17 cellular contexts compared by ENCODE assay signal in the genomic region with DNA sequence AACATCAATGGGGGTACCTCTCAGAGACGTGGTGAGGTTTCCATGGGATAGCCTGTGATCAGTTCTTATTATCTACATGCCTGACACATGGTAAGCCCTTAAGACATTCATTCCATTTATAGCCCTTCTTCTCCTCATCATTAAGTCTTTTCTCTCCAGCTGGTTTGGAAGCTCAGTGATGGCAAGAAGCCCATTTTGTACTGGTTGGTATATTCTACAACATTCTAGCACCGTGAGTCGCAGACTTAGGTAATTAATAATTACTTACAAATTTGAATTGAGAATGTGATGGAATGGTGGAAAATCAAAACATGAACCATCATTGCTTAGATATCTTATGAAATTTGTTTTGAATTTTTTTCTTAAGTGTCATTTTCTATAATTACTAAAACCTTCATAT.
DNase-seq lines count a peak whose midpoint lies in the region; ATAC-seq, FAIRE-seq and TF ChIP-seq lines count a peak whose summit lies in the region.
"Had no signal": no experiment of that assay in that cellular context is flagged by ENCODE, and none has a peak within 500 bp of the region (broad histone marks: within the 10 kb centered on the region; RNA-seq: fewer than 3 reads in every experiment).

No MANE protein-coding gene starts in this region.

- TF ChIP-seq RAD21 in A549 (conservative IDR thresholded peaks at IDR 0.05 in 1 of 2, IDR thresholded peaks at IDR 0.05 in 1 of 2) (no peak), IMR-90 (IDR thresholded peaks at IDR 0.05; ENCODE audit: low read length) (no peak)

- no peaks in the 10 kb centered on the region for H3K79me2 ChIP-seq in keratinocyte (ENCODE audit: control insufficient read depth, insufficient read depth, low read length)

- peaks cover 12% of the 10 kb centered on the region; the same call in 1 of the 3 replicates for H3K9me3 ChIP-seq in A549
- H3K9me3 ChIP-seq in IMR-90 (ENCODE audit: control insufficient read depth, insufficient read depth, low read length) = peaks cover 6% of the 10 kb centered on the region; the same call in 1 of the 2 replicates
- H3K9me3 ChIP-seq in keratinocyte (ENCODE audit: control insufficient read depth, low read depth, low read length) = peaks cover 7% of the 10 kb centered on the region
- 0 out of 2 replicates have a peak, but pooled peaks cover 2% of the 10 kb centered on the region for H3K9me3 ChIP-seq in HAP-1
- H3K9me3 ChIP-seq: Caco-2 had no signal

- no peak overlapping the region; the same call in 1 of the 2 replicates for H2AK5ac ChIP-seq in IMR-90 (ENCODE audit: low read depth, low read length)

- H4K5ac ChIP-seq in IMR-90 (ENCODE audit: low read depth, low read length) = no peak overlapping the region; the same call in 1 of the 2 replicates

- CTCF ChIA-PET in A549 (lab: Yijun Ruan, JAX) = no interaction called here
- CTCF ChIA-PET in IMR-90 (lab: Yijun Ruan, JAX) = no interaction called here

- no peaks in the 10 kb centered on the region for H4K20me1 ChIP-seq in IMR-90 (ENCODE audit: insufficient read depth, low read length)
- no peaks in the 10 kb centered on the region for H4K20me1 ChIP-seq in keratinocyte (ENCODE audit: control insufficient read depth, extremely low read depth, insufficient read depth, low read length)

- H3K27me3 ChIP-seq in IMR-90 (ENCODE audit: control insufficient read depth, insufficient read depth, low read length) (no peaks in the 10 kb centered on the region), bronchial epithelial cell (ENCODE audit: control insufficient read depth, insufficient read depth, low read length) (no peaks in the 10 kb centered on the region), keratinocyte (ENCODE audit: control insufficient read depth, extremely low read depth, insufficient read depth, low read length) (no peaks in the 10 kb centered on the region), HAP-1 (ENCODE audit: low read depth) (no peaks in the 10 kb centered on the region)

- H3K79me1 ChIP-seq in IMR-90 (ENCODE audit: low read depth in 1 of 2, low read length in 2 of 2) = no peaks in the 10 kb centered on the region

- H4K91ac ChIP-seq in IMR-90 (ENCODE audit: insufficient read depth, low read depth, low read length) = no peak overlapping the region

- peaks cover 15% of the 10 kb centered on the region for H3K9me1 ChIP-seq in IMR-90 (ENCODE audit: insufficient read depth, low read length)
- no peaks in the 10 kb centered on the region for H3K9me1 ChIP-seq in keratinocyte (ENCODE audit: control insufficient read depth, extremely low read depth, insufficient read depth, low read length)

- H3K4me2 ChIP-seq in A549 = peak overlapping the region; percentile 54
- no peak overlapping the region; the same call in 1 of the 2 replicates for H3K4me2 ChIP-seq in IMR-90 (ENCODE audit: low read depth, low read length)
- peak overlapping the region; percentile 8 for H3K4me2 ChIP-seq in keratinocyte (ENCODE audit: control insufficient read depth, extremely low read depth, insufficient read depth, low read depth, low read length)

- H2AK9ac ChIP-seq in IMR-90 (replicated peaks; ENCODE audit: low read depth, low read length, poor library complexity) = no peak overlapping the region

- in situ Hi-C loops in IMR-90 (cut with MboI; ENCODE audit: low sequenced_read_pairs) = loop anchor here (10.0 kb wide), 1 partner anchor 698 kb away; no protein-coding TSS in a partner anchor
- in situ Hi-C loops in HAP-1 (cut with MboI; ENCODE audit: low sequenced_read_pairs) = loop anchor here (25.0 kb wide), 1 partner anchor 695 kb away; no protein-coding TSS in a partner anchor

- no peak overlapping the region for H3K4me3 Mint-ChIP-seq in nephron progenitor cell

- TF ChIP-seq POLR2A in A549 (IDR thresholded peaks at IDR 0.05; ENCODE audit: low read length) = no peak
- no peak for TF ChIP-seq POLR2A in IMR-90 (IDR thresholded peaks at IDR 0.05; ENCODE audit: low read depth, low read length)

- WGBS in A549 (ENCODE audit: missing lambda C conversion rate) = 74% methylated on average over 3 of the region's 3 CpGs
- no CpG with 5 or more reads among the region's 3 CpGs for WGBS in IMR-90 (ENCODE audit: extremely low coverage in 2 of 2, insufficient read length in 1 of 2), 2 experiments

- peak overlapping the region; percentile 39; the same call in 1 of the 2 replicates for H2BK20ac ChIP-seq in IMR-90 (ENCODE audit: low read depth, low read length)

- H2BK120ac ChIP-seq in IMR-90 (ENCODE audit: low read depth, low read length) = no peak overlapping the region

- FAIRE-seq in A549 (lab: Jason Lieb, UNC) (no peak), bronchial epithelial cell (lab: Jason Lieb, UNC) (no peak), keratinocyte (lab: Jason Lieb, UNC) (no peak)
- FAIRE-seq: GM12891, HTR-8/SVneo, K562 had no signal

- no peaks in the 10 kb centered on the region for H3K36me3 ChIP-seq in IMR-90 (ENCODE audit: control insufficient read depth, insufficient read depth, low read length)
- H3K36me3 ChIP-seq in bronchial epithelial cell (ENCODE audit: control insufficient read depth, insufficient read depth, low read length) = no peaks in the 10 kb centered on the region
- H3K36me3 ChIP-seq in keratinocyte (ENCODE audit: control insufficient read depth in 2 of 2, extremely low read depth in 1 of 2, insufficient read depth in 2 of 2, low read length in 2 of 2) = no peaks in the 10 kb centered on the region
- H3K36me3 ChIP-seq in HAP-1 (replicated peaks) = no peaks in the 10 kb centered on the region

- H2AFZ ChIP-seq in IMR-90 (replicated peaks; ENCODE audit: low read length, poor library complexity) (no peak overlapping the region), keratinocyte (ENCODE audit: control insufficient read depth, low read length) (peak overlapping the region; percentile 41)

- H3K9me3 Mint-ChIP-seq in nephron progenitor cell = peaks cover 11% of the 10 kb centered on the region

- H3K4ac ChIP-seq in IMR-90 (ENCODE audit: low read depth, low read length) = no peak overlapping the region

- intact Hi-C loops in IMR-90 (cut with micrococcal nuclease) = no loop called here
- intact Hi-C loops in posterior vena cava (cut with DNase I) = no loop called here

- peak overlapping the region; percentile 53 for H2BK5ac ChIP-seq in IMR-90 (ENCODE audit: low read depth, low read length, poor library complexity, severe bottlenecking)

- TF ChIP-seq EP300 in A549 (IDR thresholded peaks at IDR 0.05) = no peak

- no peak overlapping the region for H3K23ac ChIP-seq in IMR-90 (ENCODE audit: low read depth, low read length)

- peaks cover 18% of the 10 kb centered on the region for H3K4me1 Mint-ChIP-seq in nephron progenitor cell

- dilution Hi-C loops in IMR-90 (cut with HindIII; ENCODE audit: low sequenced_read_pairs, unreplicated experiment) (no loop called here), keratinocyte (cut with MboI; ENCODE audit: extremely low pct_ligation_motif_present, low sequenced_read_pairs) (no loop called here)

- H3K27ac ChIP-seq in A549 = peak overlapping the region; percentile 73 to 82
- H3K27ac ChIP-seq in IMR-90 (ENCODE audit: insufficient read depth, low read length) = no peak overlapping the region
- no peak overlapping the region for H3K27ac ChIP-seq in keratinocyte (ENCODE audit: control insufficient read depth, insufficient read depth, low read length)

- peak overlapping the region; percentile 28; the same call in 1 of the 2 replicates for H3K18ac ChIP-seq in IMR-90 (ENCODE audit: low read depth, low read length)

- H2BK15ac ChIP-seq in IMR-90 (ENCODE audit: low read depth, low read length) = peak overlapping the region; percentile 62; the same call in 2 of the 3 replicates

- no TSS peak for BruUV-seq in IMR-90 (replicated peaks; lab: Mats Ljungman, UMichigan)

- POLR2A ChIA-PET in A549 (lab: Yijun Ruan, JAX) = interaction anchor here (1.1 to 1.4 kb wide), 2 partner anchors 15 to 330 kb away, joined by 3 to 11 read pairs; no protein-coding TSS in a partner anchor
- POLR2A ChIA-PET in IMR-90 (lab: Charles Lee; ENCODE audit: unreplicated experiment) = no interaction called here

- 0 out of 4 replicates have a peak overlapping the region, but pooled peaks of 1 of the 2 experiments have one; percentile 40 for H4K8ac ChIP-seq in IMR-90 (ENCODE audit: low read depth in 2 of 2, low read length in 2 of 2)

- no peak overlapping the region for H3K27ac Mint-ChIP-seq in nephron progenitor cell

- H3K36me3 Mint-ChIP-seq in nephron progenitor cell (ENCODE audit: low read depth) = peaks cover 12% of the 10 kb centered on the region

- H3K27me3 Mint-ChIP-seq in nephron progenitor cell (ENCODE audit: low read depth, poor library complexity) = no peaks in the 10 kb centered on the region

- H3K4me1 ChIP-seq in A549 (peaks cover 39% of the 10 kb centered on the region), IMR-90 (ENCODE audit: control insufficient read depth, insufficient read depth, low read length) (peaks cover 13% of the 10 kb centered on the region), keratinocyte (ENCODE audit: control insufficient read depth, extremely low read depth, insufficient read depth, low read length) (peaks cover 42% of the 10 kb centered on the region), HAP-1 (peaks cover 27% of the 10 kb centered on the region)
- H3K4me1 ChIP-seq: Caco-2 had no signal

- H3K56ac ChIP-seq in IMR-90 (ENCODE audit: extremely low read depth, insufficient read depth, low read length) = no peak overlapping the region

- ATAC-seq in A549 (no peak), IMR-90 (ENCODE audit: low read depth) (no peak; the same call in 1 of the 2 replicates), GM19324 (IDR thresholded peaks at IDR 0.05; ENCODE audit: low FRiP score, unreplicated experiment) (no peak)
- ATAC-seq: K562 had no signal

- H3K9ac ChIP-seq in IMR-90 (ENCODE audit: low read depth, low read length) (no peak overlapping the region), keratinocyte (ENCODE audit: control insufficient read depth, extremely low read depth, insufficient read depth, low read length) (no peak overlapping the region)

- H3K14ac ChIP-seq in IMR-90 (replicated peaks; ENCODE audit: low read depth, low read length) = no peak overlapping the region; the same call in 1 of the 2 replicates

- no peak overlapping the region for H3K4me3 ChIP-seq in A549
- H3K4me3 ChIP-seq in IMR-90 (ENCODE audit: insufficient read depth, low read depth, low read length) = no peak overlapping the region
- H3K4me3 ChIP-seq in bronchial epithelial cell (ENCODE audit: low read depth, low read length) = no peak overlapping the region
- H3K4me3 ChIP-seq in keratinocyte (ENCODE audit: control insufficient read depth in 2 of 3, extremely low read depth in 1 of 3, insufficient read depth in 2 of 3, low read depth in 1 of 3, low read length in 3 of 3) = no peak overlapping the region
- no peak overlapping the region for H3K4me3 ChIP-seq in HAP-1
- H3K4me3 ChIP-seq: K562 had no signal

- TF ChIP-seq CTCF in A549 (IDR thresholded peaks at IDR 0.05) (no peak), IMR-90 (conservative IDR thresholded peaks at IDR 0.05; ENCODE audit: low read depth, low read length) (no peak), bronchial epithelial cell (IDR thresholded peaks at IDR 0.05; ENCODE audit: insufficient read depth, low read length, severe bottlenecking) (no peak), keratinocyte (optimal IDR thresholded peaks at IDR 0.05 in 1 of 3, IDR thresholded peaks at IDR 0.05 in 1 of 3, conservative IDR thresholded peaks at IDR 0.05 in 1 of 3; ENCODE audit: extremely low read depth in 1 of 3, insufficient read depth in 2 of 3, low read length in 3 of 3) (no peak), nephron progenitor cell (IDR thresholded peaks at IDR 0.05) (no peak)

- DNase-seq in A549 (ENCODE audit: low read depth in 1 of 2, low spot score in 1 of 2) = no peak
- peak; percentile 61 for DNase-seq in IMR-90
- peak; percentile 32 for DNase-seq in bronchial epithelial cell (ENCODE audit: low read depth)
- DNase-seq in keratinocyte (ENCODE audit: low read depth, low spot score) = no peak
- DNase-seq in HAP-1 (ENCODE audit: low spot score in 2 of 2) = no peak
- DNase-seq in posterior vena cava (ENCODE audit: low spot score) = no peak
- no peak for DNase-seq in nephron progenitor cell
- DNase-seq: Caco-2, DMS53, NCI-H1048, NCI-H2107, NCI-H774, SHP77 treated with DMSO at 0.1 percent for 48 hours had no signal

Comparison
In these comparisons a context has a peak if more than half of its experiments do, and no peak if none do; other contexts are left out.
1. DNase-seq: peak in IMR-90 (single experiment) and bronchial epithelial cell (single experiment); none in A549 (0 of 2), keratinocyte (single experiment), HAP-1 (0 of 2), posterior vena cava (single experiment) and nephron progenitor cell (single experiment).
2. H3K27ac ChIP-seq: peak in A549 (2 of 2); none in IMR-90 (single experiment) and keratinocyte (single experiment).